In the genomic region with DNA sequence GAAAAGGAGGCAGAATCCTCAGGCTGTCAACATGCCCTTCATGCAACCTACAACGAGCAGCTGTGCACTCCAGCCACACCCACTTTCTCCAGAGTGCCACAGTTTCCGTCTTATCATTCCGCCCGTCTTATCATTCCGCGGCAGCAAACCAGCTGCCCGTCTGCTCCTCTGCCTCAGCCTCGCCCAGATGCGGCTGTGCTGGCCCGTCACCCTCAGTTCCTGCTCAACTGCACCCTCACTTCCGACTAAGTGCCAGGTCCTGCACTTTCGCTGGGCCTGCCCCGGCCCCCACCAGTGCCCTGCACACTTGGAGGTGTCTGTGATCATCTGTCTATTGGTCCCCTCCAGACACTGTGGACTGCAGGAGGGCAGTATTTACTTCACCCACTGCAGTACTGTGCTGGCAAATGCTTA, we compare ENCODE assay signal across 1 cellular context.
A peak's percentile ranks its signal among the peaks of the same experiment; 100 is the strongest.
TF ChIP-seq lines count a peak whose summit lies in the region.

No MANE protein-coding gene starts in this region.

TF ChIP-seq in K562, 482 proteins besides CTCF, POLR2A, EP300 and RAD21 (continued from another document and continues in another):
- no peak for TF ChIP-seq POLR2B (IDR thresholded peaks at IDR 0.05; ENCODE audit: low read depth, partially characterized antibody)
- TF ChIP-seq C11orf30 (IDR thresholded peaks at IDR 0.05; ENCODE audit: low read depth), result no peak
- TF ChIP-seq RBM25 (IDR thresholded peaks at IDR 0.05; ENCODE audit: low read depth, low read length, severe bottlenecking), result no peak
- no peak for TF ChIP-seq MED1 (CRISPR knock-in tag; IDR thresholded peaks at IDR 0.05; ENCODE audit: borderline replicate concordance)
- no peak for TF ChIP-seq ZNF140 (CRISPR knock-in tag; IDR thresholded peaks at IDR 0.05)
- TF ChIP-seq ZNF561 (CRISPR knock-in tag; conservative IDR thresholded peaks at IDR 0.05), result no peak
- TF ChIP-seq, protein P1, sequence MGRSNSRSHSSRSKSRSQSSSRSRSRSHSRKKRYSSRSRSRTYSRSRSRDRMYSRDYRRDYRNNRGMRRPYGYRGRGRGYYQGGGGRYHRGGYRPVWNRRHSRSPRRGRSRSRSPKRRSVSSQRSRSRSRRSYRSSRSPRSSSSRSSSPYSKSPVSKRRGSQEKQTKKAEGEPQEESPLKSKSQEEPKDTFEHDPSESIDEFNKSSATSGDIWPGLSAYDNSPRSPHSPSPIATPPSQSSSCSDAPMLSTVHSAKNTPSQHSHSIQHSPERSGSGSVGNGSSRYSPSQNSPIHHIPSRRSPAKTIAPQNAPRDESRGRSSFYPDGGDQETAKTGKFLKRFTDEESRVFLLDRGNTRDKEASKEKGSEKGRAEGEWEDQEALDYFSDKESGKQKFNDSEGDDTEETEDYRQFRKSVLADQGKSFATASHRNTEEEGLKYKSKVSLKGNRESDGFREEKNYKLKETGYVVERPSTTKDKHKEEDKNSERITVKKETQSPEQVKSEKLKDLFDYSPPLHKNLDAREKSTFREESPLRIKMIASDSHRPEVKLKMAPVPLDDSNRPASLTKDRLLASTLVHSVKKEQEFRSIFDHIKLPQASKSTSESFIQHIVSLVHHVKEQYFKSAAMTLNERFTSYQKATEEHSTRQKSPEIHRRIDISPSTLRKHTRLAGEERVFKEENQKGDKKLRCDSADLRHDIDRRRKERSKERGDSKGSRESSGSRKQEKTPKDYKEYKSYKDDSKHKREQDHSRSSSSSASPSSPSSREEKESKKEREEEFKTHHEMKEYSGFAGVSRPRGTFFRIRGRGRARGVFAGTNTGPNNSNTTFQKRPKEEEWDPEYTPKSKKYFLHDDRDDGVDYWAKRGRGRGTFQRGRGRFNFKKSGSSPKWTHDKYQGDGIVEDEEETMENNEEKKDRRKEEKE (IDR thresholded peaks at IDR 0.05; ENCODE audit: borderline replicate concordance in 1 of 2, control insufficient read depth in 1 of 2, low read depth in 2 of 2, low read length in 1 of 2), result no peak
- no peak for TF ChIP-seq SP2 (IDR thresholded peaks at IDR 0.05; ENCODE audit: extremely low read depth, low read depth, low read length, poor library complexity, severe bottlenecking)
- no peak for TF ChIP-seq POLR3A (IDR thresholded peaks at IDR 0.05; ENCODE audit: borderline replicate concordance, extremely low read depth, insufficient read depth, insufficient read length)
- peak; percentile 43; the same call in 1 of the 2 replicates for TF ChIP-seq ZNF384 (IDR thresholded peaks at IDR 0.05; ENCODE audit: low read depth, low read length)
- TF ChIP-seq CHD2 (IDR thresholded peaks at IDR 0.05; ENCODE audit: low read depth, low read length), result no peak
- no peak for TF ChIP-seq TAF15 (IDR thresholded peaks at IDR 0.05; ENCODE audit: low read depth, low read length)
- no peak for TF ChIP-seq MCM5 (IDR thresholded peaks at IDR 0.05; ENCODE audit: low read depth)
- TF ChIP-seq GABPB2 (CRISPR knock-in tag; conservative IDR thresholded peaks at IDR 0.05), result no peak
- no peak for TF ChIP-seq POLR3G (IDR thresholded peaks at IDR 0.05; ENCODE audit: extremely low read depth, insufficient read length, insufficient replicate concordance)
- TF ChIP-seq HMGXB4 (CRISPR knock-in tag; IDR thresholded peaks at IDR 0.05), result no peak
- TF ChIP-seq ETV6 (IDR thresholded peaks at IDR 0.05; ENCODE audit: borderline replicate concordance in 1 of 2, low read depth in 2 of 2, low read length in 1 of 2), result peak; percentile 44 to 55; a peak in 2 of 4 replicates
- TF ChIP-seq ETV6 (CRISPR knock-in tag; IDR thresholded peaks at IDR 0.05; ENCODE audit: borderline replicate concordance), result no peak
- TF ChIP-seq RNF219 (CRISPR knock-in tag; IDR thresholded peaks at IDR 0.05), result no peak
- TF ChIP-seq ZNF57 (CRISPR knock-in tag; IDR thresholded peaks at IDR 0.05), result no peak
- peak; percentile 92 for TF ChIP-seq FOXM1 (IDR thresholded peaks at IDR 0.05; ENCODE audit: low read depth)
- TF ChIP-seq FOXM1 (CRISPR knock-in tag; IDR thresholded peaks at IDR 0.05; ENCODE audit: low read depth), result no peak
- TF ChIP-seq, protein P2, sequence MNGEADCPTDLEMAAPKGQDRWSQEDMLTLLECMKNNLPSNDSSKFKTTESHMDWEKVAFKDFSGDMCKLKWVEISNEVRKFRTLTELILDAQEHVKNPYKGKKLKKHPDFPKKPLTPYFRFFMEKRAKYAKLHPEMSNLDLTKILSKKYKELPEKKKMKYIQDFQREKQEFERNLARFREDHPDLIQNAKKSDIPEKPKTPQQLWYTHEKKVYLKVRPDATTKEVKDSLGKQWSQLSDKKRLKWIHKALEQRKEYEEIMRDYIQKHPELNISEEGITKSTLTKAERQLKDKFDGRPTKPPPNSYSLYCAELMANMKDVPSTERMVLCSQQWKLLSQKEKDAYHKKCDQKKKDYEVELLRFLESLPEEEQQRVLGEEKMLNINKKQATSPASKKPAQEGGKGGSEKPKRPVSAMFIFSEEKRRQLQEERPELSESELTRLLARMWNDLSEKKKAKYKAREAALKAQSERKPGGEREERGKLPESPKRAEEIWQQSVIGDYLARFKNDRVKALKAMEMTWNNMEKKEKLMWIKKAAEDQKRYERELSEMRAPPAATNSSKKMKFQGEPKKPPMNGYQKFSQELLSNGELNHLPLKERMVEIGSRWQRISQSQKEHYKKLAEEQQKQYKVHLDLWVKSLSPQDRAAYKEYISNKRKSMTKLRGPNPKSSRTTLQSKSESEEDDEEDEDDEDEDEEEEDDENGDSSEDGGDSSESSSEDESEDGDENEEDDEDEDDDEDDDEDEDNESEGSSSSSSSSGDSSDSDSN (IDR thresholded peaks at IDR 0.05; ENCODE audit: borderline replicate concordance in 1 of 2, low read depth in 2 of 2, low read length in 2 of 2), result peak in 1 of 2 experiments; percentile 86; a peak in 1 of 4 replicates
- no peak for TF ChIP-seq NUFIP1 (IDR thresholded peaks at IDR 0.05; ENCODE audit: partially characterized antibody)
- TF ChIP-seq, protein P3, sequence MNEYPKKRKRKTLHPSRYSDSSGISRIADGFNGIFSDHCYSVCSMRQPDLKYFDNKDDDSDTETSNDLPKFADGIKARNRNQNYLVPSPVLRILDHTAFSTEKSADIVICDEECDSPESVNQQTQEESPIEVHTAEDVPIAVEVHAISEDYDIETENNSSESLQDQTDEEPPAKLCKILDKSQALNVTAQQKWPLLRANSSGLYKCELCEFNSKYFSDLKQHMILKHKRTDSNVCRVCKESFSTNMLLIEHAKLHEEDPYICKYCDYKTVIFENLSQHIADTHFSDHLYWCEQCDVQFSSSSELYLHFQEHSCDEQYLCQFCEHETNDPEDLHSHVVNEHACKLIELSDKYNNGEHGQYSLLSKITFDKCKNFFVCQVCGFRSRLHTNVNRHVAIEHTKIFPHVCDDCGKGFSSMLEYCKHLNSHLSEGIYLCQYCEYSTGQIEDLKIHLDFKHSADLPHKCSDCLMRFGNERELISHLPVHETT (CRISPR knock-in tag; conservative IDR thresholded peaks at IDR 0.05 in 1 of 2, IDR thresholded peaks at IDR 0.05 in 1 of 2), result peak in 1 of 2 experiments; percentile 92; a peak in 2 of 4 replicates
- no peak for TF ChIP-seq NCOA6 (IDR thresholded peaks at IDR 0.05)
- TF ChIP-seq SNAPC5 (CRISPR knock-in tag; IDR thresholded peaks at IDR 0.05), result no peak
- TF ChIP-seq THRB (CRISPR knock-in tag; conservative IDR thresholded peaks at IDR 0.05), result peak; percentile 69; the same call in 1 of the 2 replicates
- no peak for TF ChIP-seq ZNF408 (CRISPR knock-in tag; IDR thresholded peaks at IDR 0.05; ENCODE audit: low read depth)
- TF ChIP-seq NFIC (IDR thresholded peaks at IDR 0.05), result peak; percentile 97
- peak; percentile 78; the same call in 1 of the 2 replicates for TF ChIP-seq IRF9 (tag; IDR thresholded peaks at IDR 0.05)
- TF ChIP-seq, protein P4, sequence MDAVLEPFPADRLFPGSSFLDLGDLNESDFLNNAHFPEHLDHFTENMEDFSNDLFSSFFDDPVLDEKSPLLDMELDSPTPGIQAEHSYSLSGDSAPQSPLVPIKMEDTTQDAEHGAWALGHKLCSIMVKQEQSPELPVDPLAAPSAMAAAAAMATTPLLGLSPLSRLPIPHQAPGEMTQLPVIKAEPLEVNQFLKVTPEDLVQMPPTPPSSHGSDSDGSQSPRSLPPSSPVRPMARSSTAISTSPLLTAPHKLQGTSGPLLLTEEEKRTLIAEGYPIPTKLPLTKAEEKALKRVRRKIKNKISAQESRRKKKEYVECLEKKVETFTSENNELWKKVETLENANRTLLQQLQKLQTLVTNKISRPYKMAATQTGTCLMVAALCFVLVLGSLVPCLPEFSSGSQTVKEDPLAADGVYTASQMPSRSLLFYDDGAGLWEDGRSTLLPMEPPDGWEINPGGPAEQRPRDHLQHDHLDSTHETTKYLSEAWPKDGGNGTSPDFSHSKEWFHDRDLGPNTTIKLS (IDR thresholded peaks at IDR 0.05; ENCODE audit: borderline replicate concordance, low read depth), result no peak
- no peak for TF ChIP-seq NR1H2 (CRISPR knock-in tag; IDR thresholded peaks at IDR 0.05)
- TF ChIP-seq SMAD4 (CRISPR knock-in tag; conservative IDR thresholded peaks at IDR 0.05), result peak; percentile 99
- peak; percentile 90 for TF ChIP-seq ZNF197 (CRISPR knock-in tag; IDR thresholded peaks at IDR 0.05; ENCODE audit: low read depth)
- no peak for TF ChIP-seq BMI1 (IDR thresholded peaks at IDR 0.05; ENCODE audit: low read length)
- TF ChIP-seq RCOR1 (IDR thresholded peaks at IDR 0.05; ENCODE audit: borderline replicate concordance in 1 of 2, low read depth in 2 of 2, low read length in 2 of 2), result peak; percentile 59 to 94; a peak in 3 of 4 replicates
- TF ChIP-seq EGR1 (conservative IDR thresholded peaks at IDR 0.05), result no peak
- TF ChIP-seq PCBP2 (IDR thresholded peaks at IDR 0.05; ENCODE audit: low read depth, low read length, poor library complexity, severe bottlenecking), result no peak
- TF ChIP-seq KLF13 (tag; IDR thresholded peaks at IDR 0.05; ENCODE audit: borderline replicate concordance, low read depth), result peak; percentile 100
- TF ChIP-seq CBFA2T2 (conservative IDR thresholded peaks at IDR 0.05), result peak; percentile 99
- peak; percentile 99 for TF ChIP-seq TRIM24 (IDR thresholded peaks at IDR 0.05)
- TF ChIP-seq, protein P5, sequence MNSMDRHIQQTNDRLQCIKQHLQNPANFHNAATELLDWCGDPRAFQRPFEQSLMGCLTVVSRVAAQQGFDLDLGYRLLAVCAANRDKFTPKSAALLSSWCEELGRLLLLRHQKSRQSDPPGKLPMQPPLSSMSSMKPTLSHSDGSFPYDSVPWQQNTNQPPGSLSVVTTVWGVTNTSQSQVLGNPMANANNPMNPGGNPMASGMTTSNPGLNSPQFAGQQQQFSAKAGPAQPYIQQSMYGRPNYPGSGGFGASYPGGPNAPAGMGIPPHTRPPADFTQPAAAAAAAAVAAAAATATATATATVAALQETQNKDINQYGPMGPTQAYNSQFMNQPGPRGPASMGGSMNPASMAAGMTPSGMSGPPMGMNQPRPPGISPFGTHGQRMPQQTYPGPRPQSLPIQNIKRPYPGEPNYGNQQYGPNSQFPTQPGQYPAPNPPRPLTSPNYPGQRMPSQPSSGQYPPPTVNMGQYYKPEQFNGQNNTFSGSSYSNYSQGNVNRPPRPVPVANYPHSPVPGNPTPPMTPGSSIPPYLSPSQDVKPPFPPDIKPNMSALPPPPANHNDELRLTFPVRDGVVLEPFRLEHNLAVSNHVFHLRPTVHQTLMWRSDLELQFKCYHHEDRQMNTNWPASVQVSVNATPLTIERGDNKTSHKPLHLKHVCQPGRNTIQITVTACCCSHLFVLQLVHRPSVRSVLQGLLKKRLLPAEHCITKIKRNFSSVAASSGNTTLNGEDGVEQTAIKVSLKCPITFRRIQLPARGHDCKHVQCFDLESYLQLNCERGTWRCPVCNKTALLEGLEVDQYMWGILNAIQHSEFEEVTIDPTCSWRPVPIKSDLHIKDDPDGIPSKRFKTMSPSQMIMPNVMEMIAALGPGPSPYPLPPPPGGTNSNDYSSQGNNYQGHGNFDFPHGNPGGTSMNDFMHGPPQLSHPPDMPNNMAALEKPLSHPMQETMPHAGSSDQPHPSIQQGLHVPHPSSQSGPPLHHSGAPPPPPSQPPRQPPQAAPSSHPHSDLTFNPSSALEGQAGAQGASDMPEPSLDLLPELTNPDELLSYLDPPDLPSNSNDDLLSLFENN (IDR thresholded peaks at IDR 0.05; ENCODE audit: low read depth in 2 of 2, low read length in 2 of 2), result peak in 1 of 2 experiments; percentile 96; a peak in 2 of 4 replicates
